1 cellular context compared by ENCODE assay signal in genomic region chr2:62505649-62506420, GRCh38.
A peak's percentile ranks its signal among the peaks of the same experiment; 100 is the strongest.
TF ChIP-seq lines count a peak whose summit lies in the region.

Gene TMEM17, minus strand, starts transcription at chr2:62506195. Its CDS starts 66 bp downstream, at chr2:62506129.

TF ChIP-seq in endothelial cell of umbilical vein, 7 proteins besides CTCF, POLR2A, EP300 and RAD21:
- TF ChIP-seq POLR2AphosphoS5 (IDR thresholded peaks at IDR 0.05; ENCODE audit: insufficient read depth, low read depth, low read length) = peak; percentile 53
- TF ChIP-seq JUN (IDR thresholded peaks at IDR 0.05; ENCODE audit: borderline replicate concordance, insufficient read depth, insufficient read length, low read depth) = no peak
- peak; percentile 16 for TF ChIP-seq MAX (IDR thresholded peaks at IDR 0.05; ENCODE audit: insufficient read depth, insufficient read length)
